In the genomic region with DNA sequence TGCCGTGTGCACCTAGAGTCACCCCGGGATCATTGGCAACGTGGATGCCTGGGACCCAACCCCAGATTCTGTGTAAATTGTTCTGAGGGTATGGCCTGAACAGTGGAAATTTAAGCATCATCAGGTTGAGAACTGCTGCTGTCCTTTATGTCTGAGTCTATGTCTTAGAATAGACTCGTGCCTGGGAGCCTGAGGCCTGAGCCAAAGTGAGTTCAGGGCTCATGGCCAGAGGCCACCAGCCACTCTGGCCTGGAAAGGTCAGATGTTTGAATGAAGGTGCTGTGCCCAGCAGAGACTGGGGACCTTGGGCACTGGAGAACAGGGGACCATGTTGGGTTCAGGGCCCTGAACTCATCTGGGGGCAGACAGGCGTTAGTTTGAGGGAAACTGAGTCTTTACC, we compare ENCODE assay signal across 18 cellular contexts.
A peak's percentile ranks its signal among the peaks of the same experiment; 100 is the strongest.
DNase-seq lines count a peak whose midpoint lies in the region; ATAC-seq and TF ChIP-seq lines count a peak whose summit lies in the region.
"Had no signal": no experiment of that assay in that cellular context is flagged by ENCODE, and none has a peak within 500 bp of the region (broad histone marks: within the 10 kb centered on the region; RNA-seq: fewer than 3 reads in every experiment).

No MANE protein-coding gene starts in this region.

- 58 to 68% (median 63%) methylated on average over 4 to 5 of the region's 5 CpGs for WGBS in heart left ventricle, 4 donors
- WGBS in right cardiac atrium, result 75% methylated on average over 5 of the region's 5 CpGs

- no peaks in the 10 kb centered on the region for H3K9me3 ChIP-seq in right atrium auricular region
- H3K9me3 ChIP-seq in heart left ventricle, result peaks cover 0 to 8% (median 0%) of the 10 kb centered on the region in 12 donors
- no peaks in the 10 kb centered on the region for H3K9me3 ChIP-seq in right cardiac atrium (ENCODE audit: control insufficient read depth, low read length)
- H3K9me3 ChIP-seq in skeletal muscle tissue (ENCODE audit: control insufficient read depth in 3 of 3, low read length in 3 of 3), result peaks cover 0 to 2% (median 0%) of the 10 kb centered on the region in 3 donors
- H3K9me3 ChIP-seq: BLaER1 had no signal

- TF ChIP-seq POLR2A in heart left ventricle (IDR thresholded peaks at IDR 0.05), result no peak

- H3K9ac ChIP-seq in skeletal muscle tissue (ENCODE audit: low read depth in 1 of 3, low read length in 3 of 3), result peak overlapping the region in 1 of 3 donors; percentile 58
- H3K9ac ChIP-seq: BLaER1 had no signal

- H3K36me3 ChIP-seq in right atrium auricular region (peaks cover 84% of the 10 kb centered on the region), heart left ventricle (peaks cover 0 to 91% (median 17%) of the 10 kb centered on the region in 9 donors), skeletal muscle tissue (ENCODE audit: control insufficient read depth in 3 of 3, insufficient read depth in 3 of 3, low read length in 3 of 3) (peaks cover 36 to 53% (median 47%) of the 10 kb centered on the region in 3 donors)
- H3K36me3 ChIP-seq: BLaER1 had no signal

- no peak for TF ChIP-seq CTCF in right atrium auricular region (IDR thresholded peaks at IDR 0.05)
- TF ChIP-seq CTCF in heart left ventricle (IDR thresholded peaks at IDR 0.05), result no peak

- DNase-seq in Right ventricle myocardium superior (no peak), right atrium auricular region (ENCODE audit: low spot score) (no peak), heart left ventricle (peak in 3 of 5 donors; percentile 27 to 78 (median 73)), right cardiac atrium (no peak), NCI-H1436 (lab: John Stamatoyannopoulos, UW) (no peak)
- DNase-seq in activated T-cell treated with anti-CD3 and anti-CD28 coated beads, Interleukin-2, amount 50 U/mL, for 1 hour, result no peak
- no peak for DNase-seq in activated effector memory CD4-positive, alpha-beta T cell treated with anti-CD3 and anti-CD28 coated beads, Interleukin-2, amount 50 U/mL, for 16 hours
- DNase-seq: 8988T; CD8-positive, alpha-beta T cell; COR-L47; DMS 273 treated with DMSO at 0.1 percent for 48 hours; DMS53; DND-41; EL; HCEC 1CT had no signal

- intact Hi-C loops in Right ventricle myocardium superior (cut with DNase I), result no loop called here
- intact Hi-C loops in heart left ventricle (cut with DNase I), result no loop called here
- intact Hi-C loops in right cardiac atrium (cut with DNase I), result no loop called here

- H3K4me3 ChIP-seq in right atrium auricular region, result no peak overlapping the region
- H3K4me3 ChIP-seq in heart left ventricle, result no peak overlapping the region
- no peak overlapping the region for H3K4me3 ChIP-seq in right cardiac atrium (ENCODE audit: low read length)
- H3K4me3 ChIP-seq in skeletal muscle tissue (ENCODE audit: low read length in 3 of 3), result peak overlapping the region in 1 of 3 donors; percentile 29
- H3K4me3 ChIP-seq: BLaER1, GM23338 had no signal

- H3K27ac ChIP-seq in right atrium auricular region (no peak overlapping the region), heart left ventricle (peak overlapping the region in 8 of 12 donors; percentile 13 to 75 (median 57)), right cardiac atrium (ENCODE audit: low read length) (peak overlapping the region; percentile 36), skeletal muscle tissue (ENCODE audit: low read depth, low read length) (peak overlapping the region; percentile 32)
- H3K27ac ChIP-seq: BLaER1 had no signal

- H3K27me3 ChIP-seq in right atrium auricular region, result no peaks in the 10 kb centered on the region
- H3K27me3 ChIP-seq in heart left ventricle, result no peaks in the 10 kb centered on the region
- no peaks in the 10 kb centered on the region for H3K27me3 ChIP-seq in right cardiac atrium (ENCODE audit: control insufficient read depth, insufficient read depth)
- H3K27me3 ChIP-seq in skeletal muscle tissue (ENCODE audit: control insufficient read depth in 3 of 3, insufficient read depth in 3 of 3, low read length in 3 of 3), result no peaks in the 10 kb centered on the region
- H3K27me3 ChIP-seq: BLaER1 had no signal

- peaks cover 0 to 11% of the 10 kb centered on the region in 2 donors for H3K4me1 ChIP-seq in right atrium auricular region
- H3K4me1 ChIP-seq in heart left ventricle, result peaks cover 0 to 21% (median 6%) of the 10 kb centered on the region in 12 donors
- H3K4me1 ChIP-seq in right cardiac atrium (ENCODE audit: control insufficient read depth, insufficient read depth, low read length), result no peaks in the 10 kb centered on the region
- peaks cover 16 to 40% (median 32%) of the 10 kb centered on the region in 3 donors for H3K4me1 ChIP-seq in skeletal muscle tissue (ENCODE audit: control insufficient read depth in 3 of 3, insufficient read depth in 3 of 3, low read length in 3 of 3)
- H3K4me1 ChIP-seq: BLaER1 had no signal

- ATAC-seq in Right ventricle myocardium superior (ENCODE audit: poor library complexity) (peak; percentile 68), heart left ventricle (peak; percentile 60 to 79 (median 72)), right cardiac atrium (peak in 1 of 2 donors; percentile 12)
- ATAC-seq: CD8-positive, alpha-beta T cell; GM23338 had no signal

Comparison
In these comparisons a context has a peak if more than half of its experiments do, and no peak if none do; other contexts are left out.
1. DNase-seq: peak in heart left ventricle (3 of 5); none in Right ventricle myocardium superior (single experiment), right atrium auricular region (single experiment), right cardiac atrium (0 of 3), activated T-cell treated with anti-CD3 and anti-CD28 coated beads, Interleukin-2, amount 50 U/mL, for 1 hour (single experiment), NCI-H1436 (single experiment) and activated effector memory CD4-positive, alpha-beta T cell treated with anti-CD3 and anti-CD28 coated beads, Interleukin-2, amount 50 U/mL, for 16 hours (single experiment).
2. H3K27ac ChIP-seq: peak in heart left ventricle (8 of 12), right cardiac atrium (single experiment) and skeletal muscle tissue (single experiment); none in right atrium auricular region (0 of 2).